Comparison of ENCODE assay signal across 24 cellular contexts in the genomic region with DNA sequence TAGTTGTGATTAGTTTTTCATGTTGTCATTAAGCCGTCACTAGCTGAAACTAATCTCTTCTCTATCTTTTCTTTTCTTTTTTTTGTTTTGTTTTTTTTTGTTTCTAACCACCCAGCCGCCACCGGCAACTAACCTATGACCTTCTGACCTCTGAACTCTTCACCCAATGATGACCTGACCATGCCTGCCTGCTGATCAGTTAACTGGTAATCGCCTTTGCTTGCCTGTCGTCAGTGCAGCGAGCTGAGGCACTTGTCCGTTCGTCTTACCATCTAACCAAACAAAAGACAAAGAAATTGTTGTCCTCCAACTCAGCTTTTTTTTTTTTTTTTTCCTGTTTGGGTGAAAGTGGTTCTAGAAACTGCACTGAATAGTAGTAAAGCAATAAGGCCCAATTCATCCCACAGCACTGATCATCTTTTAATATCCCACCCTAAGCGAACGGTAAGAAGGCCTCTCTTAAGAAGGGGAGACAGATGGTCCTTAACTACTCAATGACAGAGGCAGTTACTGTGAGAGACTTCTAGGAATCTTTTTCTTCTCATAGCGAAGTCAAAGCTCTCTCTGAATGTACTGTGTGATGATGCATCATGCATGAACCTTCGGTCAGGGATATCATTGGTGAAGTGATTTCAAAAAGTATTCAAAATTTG.
DNase-seq lines count a peak whose midpoint lies in the region; ATAC-seq and TF ChIP-seq lines count a peak whose summit lies in the region.
"Had no signal": no experiment of that assay in that cellular context is flagged by ENCODE, and none has a peak within 500 bp of the region (broad histone marks: within the 10 kb centered on the region; RNA-seq: fewer than 3 reads in every experiment).

No MANE protein-coding gene starts in this region.

- H3K79me2 ChIP-seq in osteoblast (ENCODE audit: insufficient read depth, low read length): no peaks in the 10 kb centered on the region

- POLR2A ChIA-PET in CD8-positive, alpha-beta T cell (lab: Charles Lee): interaction anchor here (0.6 kb wide), 1 partner anchor 16 kb away, joined by 3 read pairs; no protein-coding TSS in a partner anchor

- peaks cover 11% of the 10 kb centered on the region for H3K4me1 Mint-ChIP-seq in endothelial cell (ENCODE audit: unreplicated experiment)
- no peaks in the 10 kb centered on the region for H3K4me1 Mint-ChIP-seq in CD8-positive, alpha-beta T cell (ENCODE audit: low read depth)
- H3K4me1 Mint-ChIP-seq: activated naive CD4-positive, alpha-beta T cell treated with anti-CD3 and anti-CD28 coated beads, Interleukin-2, amount 50 U/mL, for 24 hours; stimulated activated naive CD8-positive, alpha-beta T cell treated with anti-CD3 and anti-CD28 coated beads, Interleukin-15, amount 100 ng/mL, for 72 hours had no signal

- H3K4me3 ChIP-seq in HUES48 (ENCODE audit: low read depth, low read length): no peak overlapping the region
- no peak overlapping the region for H3K4me3 ChIP-seq in WERI-Rb-1 (ENCODE audit: low read depth, low read length)
- H3K4me3 ChIP-seq in osteoblast (ENCODE audit: insufficient read depth, low read length): no peak overlapping the region
- no peak overlapping the region for H3K4me3 ChIP-seq in CD8-positive, alpha-beta T cell (ENCODE audit: low read depth, low read length)
- H3K4me3 ChIP-seq: PC-9, sigmoid colon, SJSA1, upper lobe of left lung had no signal

- H3K36me3 ChIP-seq in HUES48 (ENCODE audit: control insufficient read depth, insufficient read depth, low read length) (peaks cover 36% of the 10 kb centered on the region), WERI-Rb-1 (no peaks in the 10 kb centered on the region; the same call in 1 of the 2 replicates), osteoblast (ENCODE audit: insufficient read depth, low read length) (peaks cover 13% of the 10 kb centered on the region)
- H3K36me3 ChIP-seq in CD8-positive, alpha-beta T cell (ENCODE audit: insufficient read depth, low read length): peaks cover 6% of the 10 kb centered on the region

- no peak overlapping the region for H3K4me2 ChIP-seq in osteoblast (ENCODE audit: insufficient read depth, low read length)
- H3K4me2 ChIP-seq: PC-9 had no signal

- no peaks in the 10 kb centered on the region for H3K9me3 ChIP-seq in HUES48 (ENCODE audit: control insufficient read depth, insufficient read depth, low read length)
- no peaks in the 10 kb centered on the region for H3K9me3 ChIP-seq in WERI-Rb-1 (ENCODE audit: severe bottlenecking)
- no peaks in the 10 kb centered on the region for H3K9me3 ChIP-seq in osteoblast (ENCODE audit: low read depth, low read length)
- H3K9me3 ChIP-seq in CD8-positive, alpha-beta T cell (ENCODE audit: low read length): no peaks in the 10 kb centered on the region
- H3K9me3 ChIP-seq: sigmoid colon, SJSA1, upper lobe of left lung had no signal

- H3K4me1 ChIP-seq in HUES48 (ENCODE audit: control insufficient read depth, insufficient read depth, low read length) (peaks cover 38% of the 10 kb centered on the region), osteoblast (ENCODE audit: insufficient read depth, low read length) (no peaks in the 10 kb centered on the region)
- H3K4me1 ChIP-seq in CD8-positive, alpha-beta T cell (ENCODE audit: insufficient read depth, low read length): no peaks in the 10 kb centered on the region
- H3K4me1 ChIP-seq: sigmoid colon had no signal

- no peak overlapping the region for H3K27ac Mint-ChIP-seq in endothelial cell (ENCODE audit: unreplicated experiment)
- H3K27ac Mint-ChIP-seq in CD8-positive, alpha-beta T cell: no peak overlapping the region
- H3K27ac Mint-ChIP-seq: activated naive CD4-positive, alpha-beta T cell treated with anti-CD3 and anti-CD28 coated beads, Interleukin-2, amount 50 U/mL, for 24 hours; stimulated activated naive CD8-positive, alpha-beta T cell treated with anti-CD3 and anti-CD28 coated beads, Interleukin-15, amount 100 ng/mL, for 72 hours had no signal

- H2AFZ ChIP-seq in osteoblast (ENCODE audit: low read length): no peak overlapping the region
- H2AFZ ChIP-seq: PC-9 had no signal

- no peaks in the 10 kb centered on the region for H4K20me1 ChIP-seq in osteoblast (ENCODE audit: insufficient read depth, low read length)

- H3K9me3 Mint-ChIP-seq in endothelial cell (ENCODE audit: unreplicated experiment): no peaks in the 10 kb centered on the region
- no peaks in the 10 kb centered on the region for H3K9me3 Mint-ChIP-seq in CD8-positive, alpha-beta T cell
- H3K9me3 Mint-ChIP-seq: activated naive CD4-positive, alpha-beta T cell treated with anti-CD3 and anti-CD28 coated beads, Interleukin-2, amount 50 U/mL, for 24 hours; stimulated activated naive CD8-positive, alpha-beta T cell treated with anti-CD3 and anti-CD28 coated beads, Interleukin-15, amount 100 ng/mL, for 72 hours had no signal

- CTCF ChIA-PET in CD8-positive, alpha-beta T cell (lab: Charles Lee): no interaction called here

- peaks cover 9% of the 10 kb centered on the region for H3K36me3 Mint-ChIP-seq in endothelial cell (ENCODE audit: low read depth, unreplicated experiment)
- H3K36me3 Mint-ChIP-seq in CD8-positive, alpha-beta T cell: peaks cover 32% of the 10 kb centered on the region

- peaks cover 3% of the 10 kb centered on the region for H3K27me3 Mint-ChIP-seq in endothelial cell (ENCODE audit: unreplicated experiment)
- H3K27me3 Mint-ChIP-seq in CD8-positive, alpha-beta T cell (ENCODE audit: low read depth): no peaks in the 10 kb centered on the region
- H3K27me3 Mint-ChIP-seq: activated naive CD4-positive, alpha-beta T cell treated with anti-CD3 and anti-CD28 coated beads, Interleukin-2, amount 50 U/mL, for 24 hours; stimulated activated naive CD8-positive, alpha-beta T cell treated with anti-CD3 and anti-CD28 coated beads, Interleukin-15, amount 100 ng/mL, for 72 hours had no signal

- H3K27me3 ChIP-seq in HUES48 (ENCODE audit: control insufficient read depth, insufficient read depth, low read length) (no peaks in the 10 kb centered on the region), WERI-Rb-1 (ENCODE audit: insufficient read depth, low read depth, severe bottlenecking) (no peaks in the 10 kb centered on the region), osteoblast (ENCODE audit: insufficient read depth, low read length) (no peaks in the 10 kb centered on the region)
- H3K27me3 ChIP-seq in CD8-positive, alpha-beta T cell (ENCODE audit: insufficient read depth, low read length): no peaks in the 10 kb centered on the region
- H3K27me3 ChIP-seq: foreskin keratinocyte, sigmoid colon, SJSA1, upper lobe of left lung had no signal

- intact Hi-C loops in CD8-positive, alpha-beta T cell (cut with DNase I, micrococcal nuclease): no loop called here

- DNase-seq in WERI-Rb-1 (peak; percentile 60), endothelial cell (ENCODE audit: low spot score) (no peak), osteoblast (ENCODE audit: insufficient read length, low spot score, missing footprints) (peak; percentile 26)
- no peak for DNase-seq in stimulated activated CD4-positive, alpha-beta T cell treated with anti-CD3 and anti-CD28 coated beads, Interleukin-2, amount 100 ng/mL, for 24 hours
- no peak for DNase-seq in CD8-positive, alpha-beta T cell
- DNase-seq: activated CD4-positive, CD25-positive, alpha-beta regulatory T cell; activated CD8-positive, alpha-beta memory T cell treated with anti-CD3 and anti-CD28 coated beads for 24 hours; activated T-cell treated with anti-CD3 and anti-CD28 coated beads, Interleukin-2, amount 50 U/mL, for 48 hours; COR-L47; dermis blood vessel endothelial cell; EL; foreskin keratinocyte; MM.1S; NCI-H1436 treated with DMSO at 0.1 percent for 48 hours; PC-9; sigmoid colon; stimulated activated naive CD8-positive, alpha-beta T cell treated with anti-CD3 and anti-CD28 coated beads, Interleukin-15, amount 100 ng/mL, for 72 hours; upper lobe of left lung had no signal

- H3K4me3 Mint-ChIP-seq in endothelial cell (ENCODE audit: unreplicated experiment): peak overlapping the region; percentile 6
- H3K4me3 Mint-ChIP-seq in CD8-positive, alpha-beta T cell: no peak overlapping the region
- H3K4me3 Mint-ChIP-seq: activated naive CD4-positive, alpha-beta T cell treated with anti-CD3 and anti-CD28 coated beads, Interleukin-2, amount 50 U/mL, for 24 hours; stimulated activated naive CD8-positive, alpha-beta T cell treated with anti-CD3 and anti-CD28 coated beads, Interleukin-15, amount 100 ng/mL, for 72 hours had no signal

- TF ChIP-seq CTCF in WERI-Rb-1 (IDR thresholded peaks at IDR 0.05; ENCODE audit: low read depth, low read length) (no peak), endothelial cell (IDR thresholded peaks at IDR 0.05; ENCODE audit: unreplicated experiment) (no peak), osteoblast (IDR thresholded peaks at IDR 0.05; ENCODE audit: extremely low read depth, low read depth, low read length) (no peak)
- no peak for TF ChIP-seq CTCF in CD8-positive, alpha-beta T cell (IDR thresholded peaks at IDR 0.05)

- no peak overlapping the region for H3K9ac ChIP-seq in HUES48 (ENCODE audit: low read depth, low read length)

- H3K27ac ChIP-seq in HUES48 (ENCODE audit: low read depth, low read length): peak overlapping the region; percentile 14
- H3K27ac ChIP-seq in WERI-Rb-1: peak overlapping the region; percentile 56
- no peak overlapping the region for H3K27ac ChIP-seq in osteoblast (ENCODE audit: low read depth, low read length)
- H3K27ac ChIP-seq in CD8-positive, alpha-beta T cell (ENCODE audit: low read depth, low read length): no peak overlapping the region
- H3K27ac ChIP-seq: epithelial cell of prostate, foreskin keratinocyte, PC-9, sigmoid colon, SJSA1, upper lobe of left lung had no signal

- ATAC-seq in HG03045 (IDR thresholded peaks at IDR 0.05; ENCODE audit: unreplicated experiment) (no peak), HG02973 (IDR thresholded peaks at IDR 0.05; ENCODE audit: unreplicated experiment) (no peak)
- no peak for ATAC-seq in CD8-positive, alpha-beta T cell
- ATAC-seq: foreskin keratinocyte; stimulated activated naive CD8-positive, alpha-beta T cell treated with anti-CD3 and anti-CD28 coated beads, Interleukin-15, amount 100 ng/mL, for 72 hours had no signal

Comparison
In these comparisons a context has a peak if more than half of its experiments do, and no peak if none do; other contexts are left out.
1. H3K27ac ChIP-seq: peak in HUES48 (single experiment) and WERI-Rb-1 (single experiment); none in osteoblast (single experiment) and CD8-positive, alpha-beta T cell (single experiment).
2. DNase-seq: peak in WERI-Rb-1 (single experiment) and osteoblast (single experiment); none in endothelial cell (single experiment), stimulated activated CD4-positive, alpha-beta T cell treated with anti-CD3 and anti-CD28 coated beads, Interleukin-2, amount 100 ng/mL, for 24 hours (0 of 2) and CD8-positive, alpha-beta T cell (0 of 7).